Comparison of ENCODE assay signal across 22 cellular contexts in genomic region chr16:8372141-8372540, GRCh38.
A peak's percentile ranks its signal among the peaks of the same experiment; 100 is the strongest.
DNase-seq lines count a peak whose midpoint lies in the region; ATAC-seq, FAIRE-seq and TF ChIP-seq lines count a peak whose summit lies in the region.
"Had no signal": no experiment of that assay in that cellular context is flagged by ENCODE, and none has a peak within 500 bp of the region (broad histone marks: within the 10 kb centered on the region; RNA-seq: fewer than 3 reads in every experiment).

No MANE protein-coding gene starts in this region.

- H3K4me2 ChIP-seq in K562 (ENCODE audit: insufficient read depth, low read length), result no peak overlapping the region
- H3K4me2 ChIP-seq: A549; BLaER1 treated with 17β-estradiol and CSF1 and Interleukin-3, amounts not matched to agents 10 nM and 100 nM had no signal

- no peak for FAIRE-seq in K562 (lab: Jason Lieb, UNC)
- no peak for FAIRE-seq in GM12892 (lab: Jason Lieb, UNC)
- FAIRE-seq: A549, D721Med, G401.6, GM12891, GM18507 had no signal

- H3K36me3 Mint-ChIP-seq in endodermal cell (ENCODE audit: low read depth) (no peaks in the 10 kb centered on the region), progenitor cell of endocrine pancreas (ENCODE audit: insufficient read depth) (no peaks in the 10 kb centered on the region)
- H3K36me3 Mint-ChIP-seq: CD8-positive, alpha-beta T cell had no signal

- H3K4me3 ChIP-seq in K562 (no peak overlapping the region), endodermal cell (ENCODE audit: low read length) (no peak overlapping the region), testis (no peak overlapping the region)
- H3K4me3 ChIP-seq: A549; BLaER1 treated with 17β-estradiol and CSF1 and Interleukin-3, amounts not matched to agents 10 nM and 100 nM had no signal

- H3K9ac ChIP-seq in K562 (ENCODE audit: insufficient read depth in 1 of 2, low read depth in 2 of 2, low read length in 2 of 2) (no peak overlapping the region), endodermal cell (ENCODE audit: extremely low read depth, low read length, poor library complexity, severe bottlenecking) (no peak overlapping the region)
- H3K9ac ChIP-seq: BLaER1 treated with 17β-estradiol and CSF1 and Interleukin-3, amounts not matched to agents 10 nM and 100 nM had no signal

- H3K9me1 ChIP-seq in K562 (ENCODE audit: control insufficient read depth, insufficient read depth, low read length), result no peaks in the 10 kb centered on the region

- in situ Hi-C loops in K562 (cut with MboI), result no loop called here

- 0% methylated on average over 3 of the region's 3 CpGs for WGBS in K562 (ENCODE audit: insufficient coverage, low coverage, missing lambda C conversion rate)
- WGBS in endodermal cell (ENCODE audit: insufficient coverage in 1 of 2, insufficient read length in 1 of 2), 2 experiments, result 60 to 76% methylated on average over 1 to 3 of the region's 3 CpGs
- 59 to 65% methylated on average over 3 of the region's 3 CpGs for WGBS in testis, 2 donors

- H3K9me3 ChIP-seq in K562 (replicated peaks; ENCODE audit: control insufficient read depth, insufficient read depth, low read depth, low read length) (no peaks in the 10 kb centered on the region), endodermal cell (ENCODE audit: control insufficient read depth, low read length) (no peaks in the 10 kb centered on the region), testis (no peaks in the 10 kb centered on the region)
- H3K9me3 ChIP-seq: A549, Caco-2 had no signal

- H3K27ac Mint-ChIP-seq in endodermal cell (no peak overlapping the region), progenitor cell of endocrine pancreas (no peak overlapping the region)
- H3K27ac Mint-ChIP-seq: B cell; CD4-positive, alpha-beta T cell; CD8-positive, alpha-beta T cell had no signal

- TF ChIP-seq POLR2A in K562 (conservative IDR thresholded peaks at IDR 0.05), result no peak
- no peak for TF ChIP-seq POLR2A in testis (IDR thresholded peaks at IDR 0.05)
- TF ChIP-seq POLR2A in GM12892 (IDR thresholded peaks at IDR 0.05; ENCODE audit: low read depth, low read length), result no peak

- H3K9me3 Mint-ChIP-seq in endodermal cell (peaks cover 7% of the 10 kb centered on the region), progenitor cell of endocrine pancreas (ENCODE audit: low read depth) (no peaks in the 10 kb centered on the region)
- H3K9me3 Mint-ChIP-seq: CD4-positive, alpha-beta T cell had no signal

- POLR2A ChIA-PET in K562 (lab: Yijun Ruan, JAX), result no interaction called here

- no peaks in the 10 kb centered on the region for H3K79me2 ChIP-seq in K562 (ENCODE audit: control insufficient read depth, insufficient read depth, low read length)

- H3K27me3 ChIP-seq in K562 (ENCODE audit: control insufficient read depth in 2 of 2, insufficient read depth in 2 of 2, low read length in 2 of 2) (no peaks in the 10 kb centered on the region), endodermal cell (ENCODE audit: control insufficient read depth, insufficient read depth, low read length, poor library complexity, severe bottlenecking) (no peaks in the 10 kb centered on the region), testis (no peaks in the 10 kb centered on the region)
- H3K27me3 ChIP-seq: BLaER1 treated with 17β-estradiol and CSF1 and Interleukin-3, amounts not matched to agents 10 nM and 100 nM had no signal

- no TSS peak for BruUV-seq in K562 (replicated peaks; lab: Mats Ljungman, UMichigan)

- H3K4me1 ChIP-seq in K562 (replicated peaks in 1 of 2; ENCODE audit: control insufficient read depth in 2 of 2, insufficient read depth in 2 of 2, low read length in 2 of 2) (no peaks in the 10 kb centered on the region), endodermal cell (ENCODE audit: control insufficient read depth, insufficient read depth, low read length) (no peaks in the 10 kb centered on the region), testis (no peaks in the 10 kb centered on the region)
- H3K4me1 ChIP-seq: A549, Caco-2 had no signal

- ATAC-seq in K562, result no peak
- ATAC-seq: A549; CD8-positive, alpha-beta T cell had no signal

- DNase-seq in K562 (ENCODE audit: extremely low read depth in 1 of 4, low spot score in 3 of 4) (peak in 2 of 4 experiments; percentile 9 to 13), endodermal cell (peak; percentile 57), testis (peak; percentile 57), GM12892 (ENCODE audit: insufficient read length) (no peak), progenitor cell of endocrine pancreas (ENCODE audit: low spot score, unreplicated experiment) (no peak), NCI-H2107 treated with DMSO at 0.1 percent for 48 hours (lab: John Stamatoyannopoulos, UW; ENCODE audit: unreplicated experiment) (no peak)
- DNase-seq: AML-193; Caco-2; Calu3; CD4-positive, alpha-beta T cell; CD8-positive, alpha-beta T cell; DMS79 treated with DMSO at 0.1 percent for 48 hours; GF-D8 had no signal

- no peak for TF ChIP-seq RAD21 in K562 (CRISPR knock-in tag; conservative IDR thresholded peaks at IDR 0.05 in 1 of 2, IDR thresholded peaks at IDR 0.05 in 1 of 2)

- H3K27me3 Mint-ChIP-seq in endodermal cell (ENCODE audit: insufficient read depth) (peaks cover 2% of the 10 kb centered on the region), progenitor cell of endocrine pancreas (no peaks in the 10 kb centered on the region)
- H3K27me3 Mint-ChIP-seq: B cell; CD4-positive, alpha-beta T cell had no signal

- H3K4me1 Mint-ChIP-seq in endodermal cell (no peaks in the 10 kb centered on the region), progenitor cell of endocrine pancreas (ENCODE audit: low read depth) (peaks cover 1% of the 10 kb centered on the region)
- H3K4me1 Mint-ChIP-seq: B cell had no signal

- H3K27ac ChIP-seq in K562 (ENCODE audit: extremely low read depth, low read depth, low read length) (no peak overlapping the region), endodermal cell (ENCODE audit: low read depth, low read length) (no peak overlapping the region), testis (no peak overlapping the region)
- H3K27ac ChIP-seq: 22Rv1; A549; BLaER1 treated with 17β-estradiol and CSF1 and Interleukin-3, amounts not matched to agents 10 nM and 100 nM; C4-2B had no signal

- no peak overlapping the region for H2AFZ ChIP-seq in K562 (ENCODE audit: low read depth, low read length)

- CTCF ChIA-PET in K562 (lab: Yijun Ruan, JAX; ENCODE audit: low intra/inter-chr PET ratio), result no interaction called here

- no peak for TF ChIP-seq EP300 in K562 (IDR thresholded peaks at IDR 0.05; ENCODE audit: low read length)

- TF ChIP-seq CTCF in K562 (IDR thresholded peaks at IDR 0.05 in 2 of 3, conservative IDR thresholded peaks at IDR 0.05 in 1 of 3; ENCODE audit: insufficient read depth in 2 of 3, low read depth in 1 of 3, low read length in 3 of 3), result no peak
- TF ChIP-seq CTCF in endodermal cell (conservative IDR thresholded peaks at IDR 0.05), result no peak
- TF ChIP-seq CTCF in testis (IDR thresholded peaks at IDR 0.05), result no peak
- no peak for TF ChIP-seq CTCF in progenitor cell of endocrine pancreas (IDR thresholded peaks at IDR 0.05; ENCODE audit: unreplicated experiment)

- H3K4me3 Mint-ChIP-seq in endodermal cell (no peak overlapping the region), progenitor cell of endocrine pancreas (ENCODE audit: low read depth) (no peak overlapping the region)
- H3K4me3 Mint-ChIP-seq: B cell; CD4-positive, alpha-beta T cell; CD8-positive, alpha-beta T cell had no signal

- intact Hi-C loops in K562 (cut with micrococcal nuclease), result no loop called here
- intact Hi-C loops in testis (cut with DNase I; ENCODE audit: low total_unique reads), result no loop called here

- H3K36me3 ChIP-seq in K562 (ENCODE audit: control insufficient read depth, insufficient read depth, low read length) (no peaks in the 10 kb centered on the region), endodermal cell (ENCODE audit: control insufficient read depth, insufficient read depth, low read length) (no peaks in the 10 kb centered on the region), testis (ENCODE audit: low read depth, missing control alignments) (no peaks in the 10 kb centered on the region)
- H3K36me3 ChIP-seq: BLaER1 treated with 17β-estradiol and CSF1 and Interleukin-3, amounts not matched to agents 10 nM and 100 nM had no signal

- H4K20me1 ChIP-seq in K562 (replicated peaks; ENCODE audit: control insufficient read depth, insufficient read depth, low read length), result no peaks in the 10 kb centered on the region
- H4K20me1 ChIP-seq: BLaER1 treated with 17β-estradiol and CSF1 and Interleukin-3, amounts not matched to agents 10 nM and 100 nM had no signal

TF ChIP-seq in K562, 482 proteins besides CTCF, POLR2A, EP300 and RAD21:
- no peak for TF ChIP-seq SIN3A (IDR thresholded peaks at IDR 0.05; ENCODE audit: borderline replicate concordance in 2 of 2, control insufficient read depth in 1 of 2, low read depth in 2 of 2, low read length in 2 of 2)
- TF ChIP-seq NFYB (IDR thresholded peaks at IDR 0.05; ENCODE audit: extremely low read depth, insufficient read length), result peak; percentile 25
- TF ChIP-seq, protein P1, sequence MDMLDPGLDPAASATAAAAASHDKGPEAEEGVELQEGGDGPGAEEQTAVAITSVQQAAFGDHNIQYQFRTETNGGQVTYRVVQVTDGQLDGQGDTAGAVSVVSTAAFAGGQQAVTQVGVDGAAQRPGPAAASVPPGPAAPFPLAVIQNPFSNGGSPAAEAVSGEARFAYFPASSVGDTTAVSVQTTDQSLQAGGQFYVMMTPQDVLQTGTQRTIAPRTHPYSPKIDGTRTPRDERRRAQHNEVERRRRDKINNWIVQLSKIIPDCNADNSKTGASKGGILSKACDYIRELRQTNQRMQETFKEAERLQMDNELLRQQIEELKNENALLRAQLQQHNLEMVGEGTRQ (CRISPR knock-in tag; IDR thresholded peaks at IDR 0.05), result peak; percentile 41; the same call in 1 of the 2 replicates

Comparison
In these comparisons a context has a peak if more than half of its experiments do, and no peak if none do; other contexts are left out.
1. DNase-seq: peak in endodermal cell (single experiment) and testis (single experiment); none in GM12892 (single experiment), progenitor cell of endocrine pancreas (single experiment) and NCI-H2107 treated with DMSO at 0.1 percent for 48 hours (single experiment).